In genomic region chr9:30198463-30199309, GRCh38 we compare ENCODE assay signal across 1 cellular context.
TF ChIP-seq lines count a peak whose summit lies in the region.

No MANE protein-coding gene starts in this region.

TF ChIP-seq in WTC11, 78 proteins besides CTCF, POLR2A, EP300 and RAD21 (continued from another document):
- TF ChIP-seq FOXP4 (CRISPR knock-in tag; IDR thresholded peaks at IDR 0.05), result no peak
- no peak for TF ChIP-seq SMAD3 (CRISPR knock-in tag; IDR thresholded peaks at IDR 0.05; ENCODE audit: borderline replicate concordance)
- TF ChIP-seq TCF7 (CRISPR knock-in tag; IDR thresholded peaks at IDR 0.05; ENCODE audit: low read depth), result no peak
- no peak for TF ChIP-seq HMGXB4 (CRISPR knock-in tag; IDR thresholded peaks at IDR 0.05)
